Comparison of ENCODE assay signal across 14 cellular contexts in the genomic region with DNA sequence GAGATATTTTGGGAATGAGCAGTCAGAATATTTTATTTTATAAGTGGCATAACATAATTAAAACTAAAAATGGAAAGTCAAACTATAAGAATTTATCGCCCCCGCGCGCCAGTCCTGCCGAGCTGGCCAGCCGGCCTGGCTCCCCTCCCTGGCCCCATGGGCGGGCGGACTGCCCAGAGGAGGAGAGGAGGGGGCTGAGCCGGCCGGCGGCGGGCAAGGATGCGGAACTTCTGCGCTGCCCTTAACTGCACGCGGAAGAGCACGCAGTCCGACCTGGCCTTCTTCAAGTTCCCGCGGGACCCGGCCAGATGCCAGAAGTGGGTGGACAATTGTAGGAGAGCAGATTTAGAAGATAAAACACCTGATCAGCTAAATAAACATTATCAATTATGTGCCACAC.
A peak's percentile ranks its signal among the peaks of the same experiment; 100 is the strongest.
DNase-seq lines count a peak whose midpoint lies in the region; ATAC-seq and TF ChIP-seq lines count a peak whose summit lies in the region.
"Had no signal": no experiment of that assay in that cellular context is flagged by ENCODE, and none has a peak within 500 bp of the region (broad histone marks: within the 10 kb centered on the region; RNA-seq: fewer than 3 reads in every experiment).

No MANE protein-coding gene starts in this region.

- H3K9me2 ChIP-seq in PC-3 (replicated peaks; ENCODE audit: low read length) = no peaks in the 10 kb centered on the region

- peak in 2 of 3 donors; percentile 52 to 56 for DNase-seq in right cardiac atrium
- DNase-seq in Right ventricle myocardium superior = no peak
- peak; percentile 14 for DNase-seq in amniotic epithelial cell (ENCODE audit: low read depth)
- DNase-seq in osteoblast (ENCODE audit: insufficient read length, low spot score, missing footprints) = no peak
- no peak for DNase-seq in tibial artery
- DNase-seq in PC-3 = no peak
- no peak for DNase-seq in activated CD4-positive, alpha-beta T cell treated with anti-CD3 and anti-CD28 coated beads, Interleukin-2, amount 10 ng/mL, durations not matched to agents 7 days and 5 days
- DNase-seq: 8988T; CD4-positive, CD25-positive, alpha-beta regulatory T cell; DMS53; GF-D8; GM23248 had no signal

- CTCF ChIA-PET in PC-3 (lab: Charles Lee) = no interaction called here
- CTCF ChIA-PET in activated CD4-positive, alpha-beta T cell treated with anti-CD3 and anti-CD28 coated beads, Interleukin-2, amount 10 ng/mL, durations not matched to agents 7 days and 5 days (lab: Charles Lee) = no interaction called here

- H4K20me1 ChIP-seq in osteoblast (ENCODE audit: insufficient read depth, low read length) (no peaks in the 10 kb centered on the region), PC-3 (ENCODE audit: low read length) (no peaks in the 10 kb centered on the region)
- H4K20me1 ChIP-seq: BLaER1 treated with 17β-estradiol and CSF1 and Interleukin-3, amounts not matched to agents 10 nM and 100 nM had no signal

- H3K27ac Mint-ChIP-seq in activated CD4-positive, alpha-beta T cell treated with anti-CD3 and anti-CD28 coated beads, Interleukin-2, amount 10 ng/mL, durations not matched to agents 7 days and 5 days = no peak overlapping the region

- H2AFZ ChIP-seq in osteoblast (ENCODE audit: low read length) (peak overlapping the region; percentile 49), PC-3 (ENCODE audit: low read length) (no peak overlapping the region)

- H3K27ac ChIP-seq in right cardiac atrium (ENCODE audit: low read length) (no peak overlapping the region), osteoblast (ENCODE audit: low read depth, low read length) (no peak overlapping the region), tibial artery (no peak overlapping the region), PC-3 (ENCODE audit: low read length) (no peak overlapping the region)
- H3K27ac ChIP-seq: BLaER1 treated with 17β-estradiol and CSF1 and Interleukin-3, amounts not matched to agents 10 nM and 100 nM; GM23248 had no signal

- no peak overlapping the region for H3K9ac ChIP-seq in PC-3 (ENCODE audit: low read length)
- H3K9ac ChIP-seq: BLaER1 treated with 17β-estradiol and CSF1 and Interleukin-3, amounts not matched to agents 10 nM and 100 nM; GM23248 had no signal

- no peaks in the 10 kb centered on the region for H3K36me3 Mint-ChIP-seq in activated CD4-positive, alpha-beta T cell treated with anti-CD3 and anti-CD28 coated beads, Interleukin-2, amount 10 ng/mL, durations not matched to agents 7 days and 5 days (ENCODE audit: low read depth)
- H3K36me3 Mint-ChIP-seq: CD4-positive, CD25-positive, alpha-beta regulatory T cell had no signal

- H3K4me2 ChIP-seq in osteoblast (ENCODE audit: insufficient read depth, low read length) (peak overlapping the region; percentile 50), PC-3 (ENCODE audit: low read length) (no peak overlapping the region)
- H3K4me2 ChIP-seq: BLaER1 treated with 17β-estradiol and CSF1 and Interleukin-3, amounts not matched to agents 10 nM and 100 nM had no signal

- H3K4me3 Mint-ChIP-seq in activated CD4-positive, alpha-beta T cell treated with anti-CD3 and anti-CD28 coated beads, Interleukin-2, amount 10 ng/mL, durations not matched to agents 7 days and 5 days = no peak overlapping the region
- H3K4me3 Mint-ChIP-seq: CD4-positive, CD25-positive, alpha-beta regulatory T cell had no signal

- intact Hi-C loops in right cardiac atrium (cut with DNase I) = no loop called here
- intact Hi-C loops in Right ventricle myocardium superior (cut with DNase I) = no loop called here
- intact Hi-C loops in tibial artery (cut with DNase I; ENCODE audit: low total_unique reads) = no loop called here
- intact Hi-C loops in PC-3 (cut with micrococcal nuclease) = no loop called here

- peaks cover 4% of the 10 kb centered on the region for H3F3A ChIP-seq in PC-3 (ENCODE audit: low read length, unreplicated experiment)

- no peaks in the 10 kb centered on the region for H3K4me1 Mint-ChIP-seq in activated CD4-positive, alpha-beta T cell treated with anti-CD3 and anti-CD28 coated beads, Interleukin-2, amount 10 ng/mL, durations not matched to agents 7 days and 5 days
- H3K4me1 Mint-ChIP-seq: CD4-positive, CD25-positive, alpha-beta regulatory T cell had no signal

- 76% methylated on average over 21 of the region's 21 CpGs for WGBS in right cardiac atrium

- H3K79me2 ChIP-seq in osteoblast (ENCODE audit: insufficient read depth, low read length) (no peaks in the 10 kb centered on the region), PC-3 (ENCODE audit: low read length) (no peaks in the 10 kb centered on the region)

- no peaks in the 10 kb centered on the region for H3K27me3 ChIP-seq in right cardiac atrium (ENCODE audit: control insufficient read depth, insufficient read depth)
- no peaks in the 10 kb centered on the region for H3K27me3 ChIP-seq in osteoblast (ENCODE audit: insufficient read depth, low read length)
- H3K27me3 ChIP-seq in tibial artery = peaks cover 0 to 4% of the 10 kb centered on the region in 2 donors
- no peaks in the 10 kb centered on the region for H3K27me3 ChIP-seq in PC-3 (ENCODE audit: low read length)
- H3K27me3 ChIP-seq: BLaER1 treated with 17β-estradiol and CSF1 and Interleukin-3, amounts not matched to agents 10 nM and 100 nM had no signal

- no peak overlapping the region for H3K4me3 ChIP-seq in right cardiac atrium (ENCODE audit: low read length)
- peak overlapping the region; percentile 8 for H3K4me3 ChIP-seq in osteoblast (ENCODE audit: insufficient read depth, low read length)
- peak overlapping the region; percentile 21 to 37 for H3K4me3 ChIP-seq in tibial artery
- H3K4me3 ChIP-seq in PC-3 (ENCODE audit: low read length) = no peak overlapping the region
- H3K4me3 ChIP-seq: BLaER1 treated with 17β-estradiol and CSF1 and Interleukin-3, amounts not matched to agents 10 nM and 100 nM; GM23248 had no signal

- H3K4me1 ChIP-seq in right cardiac atrium (ENCODE audit: control insufficient read depth, insufficient read depth, low read length) = no peaks in the 10 kb centered on the region
- peaks cover 11% of the 10 kb centered on the region for H3K4me1 ChIP-seq in osteoblast (ENCODE audit: insufficient read depth, low read length)
- H3K4me1 ChIP-seq in tibial artery = peaks cover 0 to 11% (median 5%) of the 10 kb centered on the region in 4 donors
- peaks cover 20% of the 10 kb centered on the region for H3K4me1 ChIP-seq in PC-3 (ENCODE audit: insufficient read depth, low read length)
- H3K4me1 ChIP-seq: BLaER1 treated with 17β-estradiol and CSF1 and Interleukin-3, amounts not matched to agents 10 nM and 100 nM had no signal

- H3K9me3 Mint-ChIP-seq in activated CD4-positive, alpha-beta T cell treated with anti-CD3 and anti-CD28 coated beads, Interleukin-2, amount 10 ng/mL, durations not matched to agents 7 days and 5 days = peaks cover 2% of the 10 kb centered on the region

- BruUV-seq in PC-3 (replicated peaks; lab: Mats Ljungman, UMichigan) = no TSS peak

- H3K9me3 ChIP-seq in right cardiac atrium (ENCODE audit: control insufficient read depth, low read length) (no peaks in the 10 kb centered on the region), osteoblast (ENCODE audit: low read depth, low read length) (no peaks in the 10 kb centered on the region), tibial artery (no peaks in the 10 kb centered on the region), PC-3 (ENCODE audit: low read length) (no peaks in the 10 kb centered on the region)

- H3K27me3 Mint-ChIP-seq in activated CD4-positive, alpha-beta T cell treated with anti-CD3 and anti-CD28 coated beads, Interleukin-2, amount 10 ng/mL, durations not matched to agents 7 days and 5 days = no peaks in the 10 kb centered on the region
- H3K27me3 Mint-ChIP-seq: CD4-positive, CD25-positive, alpha-beta regulatory T cell had no signal

- H3K36me3 ChIP-seq in osteoblast (ENCODE audit: insufficient read depth, low read length) (no peaks in the 10 kb centered on the region), tibial artery (no peaks in the 10 kb centered on the region), PC-3 (ENCODE audit: low read depth, low read length) (no peaks in the 10 kb centered on the region)
- H3K36me3 ChIP-seq: BLaER1 treated with 17β-estradiol and CSF1 and Interleukin-3, amounts not matched to agents 10 nM and 100 nM had no signal

- POLR2A ChIA-PET in PC-3 (lab: Charles Lee; ENCODE audit: unreplicated experiment) = no interaction called here
- POLR2A ChIA-PET in activated CD4-positive, alpha-beta T cell treated with anti-CD3 and anti-CD28 coated beads, Interleukin-2, amount 10 ng/mL, durations not matched to agents 7 days and 5 days (lab: Charles Lee) = no interaction called here

- TF ChIP-seq CTCF in osteoblast (IDR thresholded peaks at IDR 0.05; ENCODE audit: extremely low read depth, low read depth, low read length) = no peak
- no peak for TF ChIP-seq CTCF in tibial artery (IDR thresholded peaks at IDR 0.05)
- no peak for TF ChIP-seq CTCF in PC-3 (conservative IDR thresholded peaks at IDR 0.05; ENCODE audit: low read depth, low read length)

- ATAC-seq in right cardiac atrium (no peak), Right ventricle myocardium superior (ENCODE audit: poor library complexity) (no peak), PC-3 (no peak), HG03521 (IDR thresholded peaks at IDR 0.05; ENCODE audit: unreplicated experiment) (no peak)

Comparison
In these comparisons a context has a peak if more than half of its experiments do, and no peak if none do; other contexts are left out.
1. DNase-seq: peak in right cardiac atrium (2 of 3) and amniotic epithelial cell (single experiment); none in Right ventricle myocardium superior (single experiment), osteoblast (single experiment), tibial artery (0 of 2), PC-3 (single experiment) and activated CD4-positive, alpha-beta T cell treated with anti-CD3 and anti-CD28 coated beads, Interleukin-2, amount 10 ng/mL, durations not matched to agents 7 days and 5 days (single experiment).
2. H3K4me3 ChIP-seq: peak in osteoblast (single experiment) and tibial artery (2 of 2); none in right cardiac atrium (single experiment) and PC-3 (single experiment).